Comparison of ENCODE assay signal across 17 cellular contexts in genomic region chr1:9596419-9597123, GRCh38. TPM values are rescaled to one million over a fixed set of nuclear protein-coding genes. Genes with fewer than 3 reads are reported as not detected.
A peak's percentile ranks its signal among the peaks of the same experiment; 100 is the strongest.
DNase-seq lines count a peak whose midpoint lies in the region; ATAC-seq, FAIRE-seq and TF ChIP-seq lines count a peak whose summit lies in the region.
"Had no signal": no experiment of that assay in that cellular context is flagged by ENCODE, and none has a peak within 500 bp of the region (broad histone marks: within the 10 kb centered on the region; RNA-seq: fewer than 3 reads in every experiment).

No MANE protein-coding gene starts in this region.

- peaks cover 42% of the 10 kb centered on the region for H3K4me1 Mint-ChIP-seq in brain

- no peak overlapping the region for H3K4me3 ChIP-seq in BE2C (ENCODE audit: low read depth, low read length)
- H3K4me3 ChIP-seq in lower lobe of right lung = no peak overlapping the region
- H3K4me3 ChIP-seq in MG63 = no peak overlapping the region
- H3K4me3 ChIP-seq: prostate gland had no signal

- H3K4me1 ChIP-seq in BE2C = peaks cover 50% of the 10 kb centered on the region
- H3K4me1 ChIP-seq in lower lobe of right lung = peaks cover 18% of the 10 kb centered on the region

- TF ChIP-seq CTCF in BE2C (IDR thresholded peaks at IDR 0.05; ENCODE audit: low read depth, low read length) (no peak), brain (conservative IDR thresholded peaks at IDR 0.05) (no peak), lower lobe of right lung (IDR thresholded peaks at IDR 0.05) (no peak)

- TF ChIP-seq POLR2A in GM12891 (IDR thresholded peaks at IDR 0.05; ENCODE audit: low read depth, low read length) = no peak

- H3K9me3 ChIP-seq in BE2C = no peaks in the 10 kb centered on the region
- H3K9me3 ChIP-seq in lower lobe of right lung = no peaks in the 10 kb centered on the region
- H3K9me3 ChIP-seq in MG63 = no peaks in the 10 kb centered on the region
- H3K9me3 ChIP-seq: prostate gland had no signal

- intact Hi-C loops in lower lobe of right lung (cut with DNase I) = no loop called here

- peaks cover 26% of the 10 kb centered on the region for H3K36me3 Mint-ChIP-seq in brain

- no peak for FAIRE-seq in GM12891 (lab: Jason Lieb, UNC)
- FAIRE-seq: RCC 7860 had no signal

- H3K27ac ChIP-seq in lower lobe of right lung (no peak overlapping the region), substantia nigra (ENCODE audit: low read depth, low read length, poor library complexity, severe bottlenecking) (no peak overlapping the region)
- H3K27ac ChIP-seq: KMS-11, prostate gland had no signal

- H3K36me3 ChIP-seq in BE2C = peaks cover 30% of the 10 kb centered on the region
- peaks cover 46% of the 10 kb centered on the region for H3K36me3 ChIP-seq in lower lobe of right lung
- peaks cover 4% of the 10 kb centered on the region for H3K36me3 ChIP-seq in MG63

- DNase-seq in BE2C (peak; percentile 61), GM12891 (ENCODE audit: insufficient read length, low spot score) (peak; percentile 6), lower lobe of right lung (peak; percentile 41), putamen (ENCODE audit: low spot score) (no peak), substantia nigra (lab: John Stamatoyannopoulos, UW) (no peak), MG63 (no peak)
- DNase-seq: activated CD4-positive, CD25-positive, alpha-beta regulatory T cell; activated CD8-positive, alpha-beta memory T cell treated with anti-CD3 and anti-CD28 coated beads for 24 hours; activated effector memory CD4-positive, alpha-beta T cell treated with anti-CD3 and anti-CD28 coated beads, Interleukin-2, amount 50 U/mL, for 16 hours; DMS53; NCI-H1436 had no signal

- H3K27me3 ChIP-seq in BE2C (no peaks in the 10 kb centered on the region), lower lobe of right lung (ENCODE audit: low read depth) (no peaks in the 10 kb centered on the region), MG63 (no peaks in the 10 kb centered on the region)

- peak overlapping the region in 4 of 5 experiments; percentile 41 to 83 (median 53) for H3K27ac Mint-ChIP-seq in brain
- H3K27ac Mint-ChIP-seq: B cell had no signal

- no peak overlapping the region for H3K4me3 Mint-ChIP-seq in brain
- H3K4me3 Mint-ChIP-seq: B cell had no signal

- H3K27me3 Mint-ChIP-seq in brain = no peaks in the 10 kb centered on the region
- H3K27me3 Mint-ChIP-seq: B cell had no signal

- ATAC-seq in lower lobe of right lung = no peak
- ATAC-seq in HG03439 (IDR thresholded peaks at IDR 0.05; ENCODE audit: unreplicated experiment) = no peak

- no peaks in the 10 kb centered on the region for H3K9me3 Mint-ChIP-seq in brain

TF ChIP-seq in GM12891, 5 proteins besides CTCF, POLR2A, EP300 and RAD21:
- TF ChIP-seq PAX5 (IDR thresholded peaks at IDR 0.05; ENCODE audit: insufficient read depth, low read length, severe bottlenecking) = no peak
- no peak for TF ChIP-seq SPI1 (IDR thresholded peaks at IDR 0.05; ENCODE audit: low read depth, low read length)
- no peak for TF ChIP-seq POU2F2 (IDR thresholded peaks at IDR 0.05; ENCODE audit: low read depth, low read length)
- no peak for TF ChIP-seq POLR2AphosphoS5 (IDR thresholded peaks at IDR 0.05; ENCODE audit: low read depth, low read length)
- no peak for TF ChIP-seq TAF1 (IDR thresholded peaks at IDR 0.05; ENCODE audit: low read depth, low read length)

RNA-seq across cellular contexts. Expression of gene TMEM201, which starts 7.9 kb away (rescaled TPM):
- 86.2 TPM for polyA plus RNA-seq in BE2C (2012; ENCODE audit: insufficient read depth, insufficient read length, low read depth)
- polyA plus RNA-seq in GM12891 (2012; ENCODE audit: low read depth, missing spikeins) = 7.1 TPM
- 34.2 TPM for polyA plus RNA-seq in brain (ENCODE audit: insufficient read depth, low read depth, low replicate concordance)
- 8.2 TPM for total RNA-seq in lower lobe of right lung
- total RNA-seq in MG63 (2014; rRNA removed; shearing (Covaris generic); ENCODE audit: low replicate concordance) = 5.7 and 8.8 TPM in 2 replicates

RNA-seq across cellular contexts. Expression of gene PIK3CD, which starts 55.0 kb away (rescaled TPM):
- not detected for polyA plus RNA-seq in BE2C (2012; ENCODE audit: insufficient read depth, insufficient read length, low read depth)
- polyA plus RNA-seq in GM12891 (2012; ENCODE audit: low read depth, missing spikeins) = 55.7 TPM
- 16.3 TPM for polyA plus RNA-seq in brain (ENCODE audit: insufficient read depth, low read depth, low replicate concordance)
- total RNA-seq in lower lobe of right lung = 28.3 TPM
- total RNA-seq in MG63 (2014; rRNA removed; shearing (Covaris generic); ENCODE audit: low replicate concordance) = 0.47 and 2.9 TPM in 2 replicates

RNA-seq across cellular contexts. Expression of gene SLC25A33, which starts 57.3 kb away (rescaled TPM):
- 10.7 TPM for polyA plus RNA-seq in BE2C (2012; ENCODE audit: insufficient read depth, insufficient read length, low read depth)
- polyA plus RNA-seq in GM12891 (2012; ENCODE audit: low read depth, missing spikeins) = 4.7 TPM
- polyA plus RNA-seq in brain (ENCODE audit: insufficient read depth, low read depth, low replicate concordance) = 9.7 TPM
- 3.9 TPM for total RNA-seq in lower lobe of right lung
- total RNA-seq in MG63 (2014; rRNA removed; shearing (Covaris generic); ENCODE audit: low replicate concordance) = 16.6 and 23.9 TPM in 2 replicates

Comparison
In these comparisons a context has a peak if more than half of its experiments do, and no peak if none do; other contexts are left out.
1. DNase-seq: peak in BE2C (single experiment), GM12891 (single experiment) and lower lobe of right lung (single experiment); none in putamen (single experiment), substantia nigra (0 of 49) and MG63 (single experiment).